ENCODE assay signal across 9 cellular contexts in the genomic region with DNA sequence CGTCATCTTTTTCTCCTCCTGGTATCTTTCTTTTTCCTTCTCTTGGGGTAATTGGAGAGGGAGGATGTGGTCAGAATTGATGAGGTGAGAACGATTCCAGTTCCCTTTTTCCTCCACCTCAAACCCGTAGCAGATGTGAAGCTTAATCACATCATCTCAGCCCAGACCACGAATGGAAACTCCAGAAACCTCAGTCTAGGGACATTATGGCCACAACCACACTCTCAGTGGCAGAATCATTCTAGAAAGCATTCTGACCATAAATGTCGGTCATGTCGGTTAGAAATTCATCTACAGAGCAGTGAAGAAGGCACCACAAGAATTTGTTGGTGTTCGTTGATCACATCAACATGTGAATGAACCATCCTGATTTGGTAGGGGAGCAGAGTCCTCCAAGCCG.
A peak's percentile ranks its signal among the peaks of the same experiment; 100 is the strongest.
DNase-seq lines count a peak whose midpoint lies in the region; ATAC-seq and TF ChIP-seq lines count a peak whose summit lies in the region.
"Had no signal": no experiment of that assay in that cellular context is flagged by ENCODE, and none has a peak within 500 bp of the region (broad histone marks: within the 10 kb centered on the region; RNA-seq: fewer than 3 reads in every experiment).

No MANE protein-coding gene starts in this region.

- peak overlapping the region; percentile 87 for H3K27ac Mint-ChIP-seq in T-helper 2 cell treated with Interferon-gamma antibody and Interleukin-4, amounts not matched to agents 5 μg/mL and 100 μg/mL, for 36 hours
- H3K27ac Mint-ChIP-seq: B cell had no signal

- no peaks in the 10 kb centered on the region for H3K4me1 ChIP-seq in OCI-LY7 (ENCODE audit: insufficient read depth, low read length, poor library complexity, severe bottlenecking)

- POLR2A ChIA-PET in OCI-LY7 (lab: Charles Lee): no interaction called here

- H3K4me1 Mint-ChIP-seq in T-helper 2 cell treated with Interferon-gamma antibody and Interleukin-4, amounts not matched to agents 5 μg/mL and 100 μg/mL, for 36 hours (ENCODE audit: low read depth): peaks cover 72% of the 10 kb centered on the region

- DNase-seq in stimulated activated CD4-positive, alpha-beta T cell treated with anti-CD3 and anti-CD28 coated beads, Interleukin-12 subunit alpha, Interleukin-12 subunit beta, amount 100 ng/mL, for 48 hours (ENCODE audit: low read depth in 2 of 3, low spot score in 1 of 3): peak; percentile 44 to 71 (median 59)
- no peak for DNase-seq in stimulated activated CD4-positive, alpha-beta T cell treated with anti-CD3 and anti-CD28 coated beads, Interleukin-4, amount 100 ng/mL, for 1 hour
- DNase-seq in T-helper 2 cell treated with Interferon-gamma antibody and Interleukin-4, amounts not matched to agents 5 μg/mL and 100 μg/mL, for 36 hours (ENCODE audit: low spot score): peak; percentile 86
- DNase-seq in stimulated activated naive CD8-positive, alpha-beta T cell treated with anti-CD3 and anti-CD28 coated beads, Interleukin-15, Interleukin-2, amounts not matched to agents 100 U/mL and 50 U/mL, for 24 hours: peak; percentile 68
- DNase-seq in left lobe of liver (ENCODE audit: low spot score) (no peak), OCI-LY7 (ENCODE audit: low spot score) (no peak)
- no peak for DNase-seq in activated CD4-positive, CD25-positive, alpha-beta regulatory T cell (lab: John Stamatoyannopoulos, UW)

- H2AFZ ChIP-seq in OCI-LY7 (ENCODE audit: low read length): no peak overlapping the region

- peak overlapping the region; percentile 80 for H3K4me3 Mint-ChIP-seq in T-helper 2 cell treated with Interferon-gamma antibody and Interleukin-4, amounts not matched to agents 5 μg/mL and 100 μg/mL, for 36 hours
- H3K4me3 Mint-ChIP-seq: B cell had no signal

- no peak for TF ChIP-seq CTCF in OCI-LY7 (conservative IDR thresholded peaks at IDR 0.05; ENCODE audit: low read length)

- H3K27me3 Mint-ChIP-seq in T-helper 2 cell treated with Interferon-gamma antibody and Interleukin-4, amounts not matched to agents 5 μg/mL and 100 μg/mL, for 36 hours (ENCODE audit: low read depth): no peaks in the 10 kb centered on the region

- H3K27ac ChIP-seq in OCI-LY7 (ENCODE audit: low read depth, low read length, poor library complexity, severe bottlenecking): no peak overlapping the region

- intact Hi-C loops in OCI-LY7 (cut with micrococcal nuclease; ENCODE audit: unreplicated experiment): no loop called here

- no peaks in the 10 kb centered on the region for H3K79me2 ChIP-seq in OCI-LY7 (ENCODE audit: insufficient read depth, low read depth, low read length)

- no peaks in the 10 kb centered on the region for H3K9me3 Mint-ChIP-seq in T-helper 2 cell treated with Interferon-gamma antibody and Interleukin-4, amounts not matched to agents 5 μg/mL and 100 μg/mL, for 36 hours

- peaks cover 2% of the 10 kb centered on the region for H3K36me3 Mint-ChIP-seq in T-helper 2 cell treated with Interferon-gamma antibody and Interleukin-4, amounts not matched to agents 5 μg/mL and 100 μg/mL, for 36 hours (ENCODE audit: low read depth)

- CTCF ChIA-PET in OCI-LY7 (lab: Charles Lee; ENCODE audit: unreplicated experiment): no interaction called here

- H3K9me2 ChIP-seq in OCI-LY7 (ENCODE audit: insufficient read depth, low read length): no peaks in the 10 kb centered on the region

- H3K4me3 ChIP-seq in OCI-LY7 (ENCODE audit: low read depth, low read length, poor library complexity, severe bottlenecking): no peak overlapping the region

- no peaks in the 10 kb centered on the region for H3K36me3 ChIP-seq in OCI-LY7 (ENCODE audit: insufficient read depth, low read length)

- no peak overlapping the region for H3K4me2 ChIP-seq in OCI-LY7 (ENCODE audit: low read length)

- H3K9me3 ChIP-seq in OCI-LY7 (ENCODE audit: low read length): no peaks in the 10 kb centered on the region

- ATAC-seq in HG02981 (IDR thresholded peaks at IDR 0.05; ENCODE audit: unreplicated experiment) (peak; percentile 53), left lobe of liver (no peak)
- peak; percentile 50 for ATAC-seq in stimulated activated naive CD8-positive, alpha-beta T cell treated with anti-CD3 and anti-CD28 coated beads, Interleukin-15, Interleukin-2, amounts not matched to agents 100 U/mL and 50 U/mL, for 24 hours

- no peaks in the 10 kb centered on the region; the same call in 1 of the 2 replicates for H4K20me1 ChIP-seq in OCI-LY7 (ENCODE audit: insufficient read depth, low read length)

- no TSS peak for BruUV-seq in OCI-LY7 (replicated peaks; lab: Mats Ljungman, UMichigan)

Comparison
In these comparisons a context has a peak if more than half of its experiments do, and no peak if none do; other contexts are left out.
1. DNase-seq: peak in stimulated activated CD4-positive, alpha-beta T cell treated with anti-CD3 and anti-CD28 coated beads, Interleukin-12 subunit alpha, Interleukin-12 subunit beta, amount 100 ng/mL, for 48 hours (3 of 3), T-helper 2 cell treated with Interferon-gamma antibody and Interleukin-4, amounts not matched to agents 5 μg/mL and 100 μg/mL, for 36 hours (single experiment) and stimulated activated naive CD8-positive, alpha-beta T cell treated with anti-CD3 and anti-CD28 coated beads, Interleukin-15, Interleukin-2, amounts not matched to agents 100 U/mL and 50 U/mL, for 24 hours (single experiment); none in stimulated activated CD4-positive, alpha-beta T cell treated with anti-CD3 and anti-CD28 coated beads, Interleukin-4, amount 100 ng/mL, for 1 hour (single experiment), left lobe of liver (single experiment), OCI-LY7 (single experiment) and activated CD4-positive, CD25-positive, alpha-beta regulatory T cell (0 of 4).